ENCODE assay signal across 8 cellular contexts in genomic region chr3:49722896-49723295, GRCh38. TPM values are rescaled to one million over a fixed set of nuclear protein-coding genes. Genes with fewer than 3 reads are reported as not detected.
DNase-seq lines count a peak whose midpoint lies in the region; ATAC-seq and TF ChIP-seq lines count a peak whose summit lies in the region.

No MANE protein-coding gene starts in this region.

- DNase-seq in CD8-positive, alpha-beta memory T cell = no peak
- DNase-seq in PC-9 (no peak), epithelial cell of prostate (ENCODE audit: low read depth, low spot score) (no peak), ovary (peak in 2 of 5 donors; percentile 39 to 47), COR-L47 (lab: John Stamatoyannopoulos, UW) (no peak), occipital lobe (lab: John Stamatoyannopoulos, UW) (no peak), NCI-H187 treated with DMSO at 0.1 percent for 48 hours (lab: John Stamatoyannopoulos, UW) (no peak)

- no peak overlapping the region; the same call in 1 of the 2 replicates for H2AFZ ChIP-seq in PC-9

- POLR2A ChIA-PET in CD8-positive, alpha-beta memory T cell (lab: Charles Lee) = no interaction called here
- POLR2A ChIA-PET in PC-9 (lab: Charles Lee; ENCODE audit: unreplicated experiment) = interaction anchor here (0.5 to 0.7 kb wide), 6 partner anchors 11 to 712 kb away, joined by 3 to 7 read pairs (median 6); no protein-coding TSS in a partner anchor

- H3K27me3 Mint-ChIP-seq in CD8-positive, alpha-beta memory T cell = peaks cover 0 to 2% of the 10 kb centered on the region in 2 donors

- H3K4me1 Mint-ChIP-seq in CD8-positive, alpha-beta memory T cell = peaks cover 30 to 52% (median 41%) of the 10 kb centered on the region in 3 donors

- intact Hi-C loops in PC-9 (cut with micrococcal nuclease; ENCODE audit: unreplicated experiment) = loop anchor here (2.0 to 5.0 kb wide), 2 partner anchors 50 to 79 kb away; partner anchors contain the start of gene INKA1
- intact Hi-C loops in ovary (cut with DNase I) = loop anchor here in 2 of 4 donors (2.0 to 5.0 kb wide), 2 partner anchors 64 kb away; partner anchors contain the start of gene IP6K1 (in 2 of the 2)

- H3K9me2 ChIP-seq in PC-9 (ENCODE audit: insufficient read depth) = no peaks in the 10 kb centered on the region

- TF ChIP-seq CTCF in PC-9 (conservative IDR thresholded peaks at IDR 0.05) (no peak), ovary (IDR thresholded peaks at IDR 0.05) (no peak)

- no peak for ATAC-seq in HG03139 (IDR thresholded peaks at IDR 0.05; ENCODE audit: unreplicated experiment)

- TF ChIP-seq EP300 in ovary (IDR thresholded peaks at IDR 0.05) = no peak

- no peaks in the 10 kb centered on the region for H3K9me3 Mint-ChIP-seq in CD8-positive, alpha-beta memory T cell

- peak overlapping the region; percentile 97 for H3K27ac ChIP-seq in CD8-positive, alpha-beta memory T cell (ENCODE audit: low read depth, low read length)
- H3K27ac ChIP-seq in PC-9 (peak overlapping the region; percentile 78; the same call in 1 of the 2 replicates), epithelial cell of prostate (peak overlapping the region; percentile 85), ovary (peak overlapping the region in 1 of 2 donors; percentile 87)

- H3F3A ChIP-seq in PC-9 (ENCODE audit: insufficient read depth, low read depth) = peaks cover 15% of the 10 kb centered on the region; the same call in 1 of the 2 replicates

- peak overlapping the region; percentile 92 to 99 (median 98) for H3K27ac Mint-ChIP-seq in CD8-positive, alpha-beta memory T cell

- CTCF ChIA-PET in CD8-positive, alpha-beta memory T cell (lab: Charles Lee) = interaction anchor here (1.0 kb wide), 1 partner anchor 116 kb away, joined by 3 read pairs; no protein-coding TSS in a partner anchor
- CTCF ChIA-PET in PC-9 (lab: Charles Lee) = no interaction called here

- H3K36me3 ChIP-seq in CD8-positive, alpha-beta memory T cell (ENCODE audit: insufficient read depth, low read length) = no peaks in the 10 kb centered on the region
- H3K36me3 ChIP-seq in PC-9 (ENCODE audit: low read depth) = no peaks in the 10 kb centered on the region
- no peaks in the 10 kb centered on the region for H3K36me3 ChIP-seq in ovary

- H4K20me1 ChIP-seq in PC-9 (ENCODE audit: insufficient read depth) = no peaks in the 10 kb centered on the region

- H3K36me3 Mint-ChIP-seq in CD8-positive, alpha-beta memory T cell = peaks cover 0 to 55% (median 0%) of the 10 kb centered on the region in 3 donors

- no peaks in the 10 kb centered on the region for H3K9me3 ChIP-seq in CD8-positive, alpha-beta memory T cell (ENCODE audit: low read length)
- H3K9me3 ChIP-seq in PC-9 (ENCODE audit: insufficient read depth, low read depth) (no peaks in the 10 kb centered on the region), ovary (no peaks in the 10 kb centered on the region)

- H3K4me3 Mint-ChIP-seq in CD8-positive, alpha-beta memory T cell = peak overlapping the region; percentile 91 to 96 (median 95)

- peak overlapping the region; percentile 99 for H3K4me3 ChIP-seq in CD8-positive, alpha-beta memory T cell (ENCODE audit: low read length)
- H3K4me3 ChIP-seq in PC-9 (peak overlapping the region; percentile 86), ovary (peak overlapping the region; percentile 96)

- H3K27me3 ChIP-seq in CD8-positive, alpha-beta memory T cell (ENCODE audit: insufficient read depth, low read length, poor library complexity, severe bottlenecking) = no peaks in the 10 kb centered on the region
- H3K27me3 ChIP-seq in PC-9 (ENCODE audit: insufficient read depth, low read depth) = no peaks in the 10 kb centered on the region
- no peaks in the 10 kb centered on the region for H3K27me3 ChIP-seq in ovary

- peaks cover 9% of the 10 kb centered on the region for H3K79me2 ChIP-seq in PC-9 (ENCODE audit: low read depth)

- TF ChIP-seq POLR2A in ovary (IDR thresholded peaks at IDR 0.05) = no peak

- TSS peak; percentile 37 for BruUV-seq in PC-9 (replicated peaks; lab: Mats Ljungman, UMichigan)

- WGBS in ovary, 3 donors = 53 to 62% (median 56%) methylated on average over 8 of the region's 8 CpGs

- peaks cover 21% of the 10 kb centered on the region for H3K4me1 ChIP-seq in CD8-positive, alpha-beta memory T cell (ENCODE audit: insufficient read depth, low read length)
- H3K4me1 ChIP-seq in PC-9 (replicated peaks; ENCODE audit: insufficient read depth) (peaks cover 13% of the 10 kb centered on the region; the same call in 1 of the 2 replicates), ovary (ENCODE audit: insufficient read depth) (peaks cover 14% of the 10 kb centered on the region)

- peak overlapping the region; percentile 93 for H3K4me2 ChIP-seq in PC-9

RNA-seq across cellular contexts. Expression of gene GMPPB, which starts 0.9 kb away (rescaled TPM):
- total RNA-seq in CD8-positive, alpha-beta memory T cell = 10 to 100 TPM; 52.6 to 53.8 TPM
- 24.6 TPM for polyA plus RNA-seq in CD8-positive, alpha-beta memory T cell
- 20.4 and 24.2 TPM in 2 replicates for total RNA-seq in PC-9 (2021)
- 10 to 100 TPM; 14.5 to 38.5 (median 29.2) TPM for total RNA-seq in ovary
- 1 to 10 TPM; 4.7 to 9.4 TPM for polyA plus RNA-seq in ovary
- 10.6 TPM for total RNA-seq in occipital lobe

RNA-seq across cellular contexts. Expression of gene AMIGO3, which starts 3.4 kb away (rescaled TPM):
- total RNA-seq in CD8-positive, alpha-beta memory T cell = under 1 TPM; 0.15 to 0.31 TPM
- 1.5 TPM for polyA plus RNA-seq in CD8-positive, alpha-beta memory T cell
- total RNA-seq in PC-9 (2021) (1.0 TPM in 1 of 2 replicates, not detected in the other), ovary (1 to 10 TPM in 1 of 7 donors, under 1 TPM in 3, not detected in 3; 0.22 to 2.0 (median 0.31) TPM), occipital lobe (0.78 TPM)
- polyA plus RNA-seq in ovary = under 1 TPM in 1 of 2 donors, not detected in 1; 0.77 TPM

RNA-seq across cellular contexts. Expression of gene RNF123, which starts 33.5 kb away (rescaled TPM):
- total RNA-seq in CD8-positive, alpha-beta memory T cell = 10 to 100 TPM; 38.8 to 43.7 TPM
- polyA plus RNA-seq in CD8-positive, alpha-beta memory T cell = 20.7 TPM
- 46.7 and 48.6 TPM in 2 replicates for total RNA-seq in PC-9 (2021)
- total RNA-seq in ovary = 10 to 100 TPM; 15.9 to 37.6 (median 24.0) TPM
- 10 to 100 TPM; 16.3 to 26.2 TPM for polyA plus RNA-seq in ovary
- total RNA-seq in occipital lobe = 23.2 TPM

RNA-seq across cellular contexts. Expression of gene MST1, which starts 33.6 kb away (rescaled TPM):
- total RNA-seq in CD8-positive, alpha-beta memory T cell = 1 to 10 TPM; 6.0 to 8.5 TPM
- polyA plus RNA-seq in CD8-positive, alpha-beta memory T cell = 0.31 TPM
- total RNA-seq in PC-9 (2021) = 10.4 and 16.8 TPM in 2 replicates
- total RNA-seq in ovary = 10 to 100 TPM in 6 of 7 donors, 1 to 10 TPM in 1; 5.2 to 91.0 (median 17.3) TPM
- 10 to 100 TPM in 1 of 2 donors, 1 to 10 TPM in 1; 3.5 to 31.3 TPM for polyA plus RNA-seq in ovary
- 7.5 TPM for total RNA-seq in occipital lobe

RNA-seq across cellular contexts. Expression of gene APEH, which starts 48.7 kb away (rescaled TPM):
- total RNA-seq in CD8-positive, alpha-beta memory T cell = 100 to 1,000 TPM; 190 to 194 TPM
- 119 TPM for polyA plus RNA-seq in CD8-positive, alpha-beta memory T cell
- total RNA-seq in PC-9 (2021) (131 TPM in 2 replicates), ovary (10 to 100 TPM; 33.7 to 90.9 (median 65.1) TPM), occipital lobe (65.4 TPM)
- 10 to 100 TPM; 41.6 to 42.8 TPM for polyA plus RNA-seq in ovary
